In the genomic region with DNA sequence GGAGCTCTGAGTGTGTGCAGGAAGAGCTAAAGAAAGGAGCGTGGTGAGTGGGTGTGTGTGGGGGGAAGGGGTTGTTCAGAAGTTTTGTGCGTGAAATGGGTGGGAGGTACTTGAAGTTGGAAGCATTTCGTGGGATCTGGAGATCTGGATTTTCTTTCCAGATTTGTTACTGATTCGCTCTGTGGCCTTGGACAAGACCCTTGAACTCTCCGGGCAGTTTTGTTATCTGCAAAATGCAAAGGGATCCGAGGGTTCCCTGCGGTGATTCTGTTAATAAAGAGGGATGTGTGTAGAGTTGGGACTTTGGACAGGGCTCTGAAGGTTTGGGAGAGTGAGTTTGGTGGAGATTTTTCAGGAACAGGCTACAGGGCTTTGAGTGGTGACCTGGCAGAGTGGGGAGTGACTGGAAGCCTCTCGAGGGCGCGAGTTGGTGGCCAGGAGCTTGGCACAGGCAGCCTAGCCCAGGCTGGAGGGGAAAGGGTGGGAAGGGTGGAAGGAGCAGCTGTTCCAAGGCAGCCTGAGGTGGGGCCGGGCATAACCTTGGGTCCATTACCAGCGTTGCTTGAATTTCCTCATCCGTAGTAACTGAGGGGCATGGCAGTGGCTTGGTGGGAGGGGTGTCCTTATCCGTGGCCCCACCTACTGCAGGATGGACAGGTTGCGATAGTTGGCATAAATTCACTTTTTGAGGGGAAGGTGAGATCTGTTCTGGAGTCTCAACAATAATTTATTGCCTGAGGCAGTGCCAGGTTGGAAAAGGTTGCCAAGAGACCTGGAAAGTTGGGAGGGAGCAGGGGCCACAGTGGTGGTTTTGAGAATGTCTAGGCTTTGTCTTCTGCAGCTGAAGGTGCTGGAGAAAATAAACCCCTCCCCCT, we compare ENCODE assay signal across 1 cellular context.
TF ChIP-seq lines count a peak whose summit lies in the region.

No MANE protein-coding gene starts in this region.

TF ChIP-seq in K562, 482 proteins besides CTCF, POLR2A, EP300 and RAD21 (continues in another document):
- 0 out of 4 replicates have a peak, but pooled peaks of 1 of the 2 experiments have one; percentile 10 for TF ChIP-seq RCOR1 (IDR thresholded peaks at IDR 0.05; ENCODE audit: borderline replicate concordance in 1 of 2, low read depth in 2 of 2, low read length in 2 of 2)
- 0 out of 2 replicates have a peak, but pooled peaks have one; percentile 13 for TF ChIP-seq NCOA1 (IDR thresholded peaks at IDR 0.05; ENCODE audit: low read depth)
- TF ChIP-seq, protein P1, sequence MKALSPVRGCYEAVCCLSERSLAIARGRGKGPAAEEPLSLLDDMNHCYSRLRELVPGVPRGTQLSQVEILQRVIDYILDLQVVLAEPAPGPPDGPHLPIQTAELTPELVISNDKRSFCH (CRISPR knock-in tag; IDR thresholded peaks at IDR 0.05), result no peak
- TF ChIP-seq, protein P1 (tag; IDR thresholded peaks at IDR 0.05), result no peak
- TF ChIP-seq GABPB2 (CRISPR knock-in tag; conservative IDR thresholded peaks at IDR 0.05), result no peak
- no peak for TF ChIP-seq BRD9 (IDR thresholded peaks at IDR 0.05; ENCODE audit: low read depth, partially characterized antibody)
- TF ChIP-seq, protein P2, sequence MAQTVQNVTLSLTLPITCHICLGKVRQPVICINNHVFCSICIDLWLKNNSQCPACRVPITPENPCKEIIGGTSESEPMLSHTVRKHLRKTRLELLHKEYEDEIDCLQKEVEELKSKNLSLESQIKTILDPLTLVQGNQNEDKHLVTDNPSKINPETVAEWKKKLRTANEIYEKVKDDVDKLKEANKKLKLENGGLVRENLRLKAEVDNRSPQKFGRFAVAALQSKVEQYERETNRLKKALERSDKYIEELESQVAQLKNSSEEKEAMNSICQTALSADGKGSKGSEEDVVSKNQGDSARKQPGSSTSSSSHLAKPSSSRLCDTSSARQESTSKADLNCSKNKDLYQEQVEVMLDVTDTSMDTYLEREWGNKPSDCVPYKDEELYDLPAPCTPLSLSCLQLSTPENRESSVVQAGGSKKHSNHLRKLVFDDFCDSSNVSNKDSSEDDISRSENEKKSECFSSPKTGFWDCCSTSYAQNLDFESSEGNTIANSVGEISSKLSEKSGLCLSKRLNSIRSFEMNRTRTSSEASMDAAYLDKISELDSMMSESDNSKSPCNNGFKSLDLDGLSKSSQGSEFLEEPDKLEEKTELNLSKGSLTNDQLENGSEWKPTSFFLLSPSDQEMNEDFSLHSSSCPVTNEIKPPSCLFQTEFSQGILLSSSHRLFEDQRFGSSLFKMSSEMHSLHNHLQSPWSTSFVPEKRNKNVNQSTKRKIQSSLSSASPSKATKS (CRISPR knock-in tag; IDR thresholded peaks at IDR 0.05), result no peak
- TF ChIP-seq CBFA2T3 (IDR thresholded peaks at IDR 0.05), result peak; percentile 27; the same call in 1 of the 2 replicates
- TF ChIP-seq PHF20 (IDR thresholded peaks at IDR 0.05; ENCODE audit: partially characterized antibody), result no peak
- TF ChIP-seq HEY1 (CRISPR knock-in tag; IDR thresholded peaks at IDR 0.05; ENCODE audit: borderline replicate concordance), result no peak
- TF ChIP-seq GATA2 (CRISPR knock-in tag; IDR thresholded peaks at IDR 0.05), result no peak
- TF ChIP-seq ZNF354B (CRISPR knock-in tag; IDR thresholded peaks at IDR 0.05), result no peak
- no peak for TF ChIP-seq TCF7L2 (IDR thresholded peaks at IDR 0.05; ENCODE audit: low read depth, low read length)
- TF ChIP-seq RUNX1 (IDR thresholded peaks at IDR 0.05; ENCODE audit: low read depth), result no peak
- no peak for TF ChIP-seq HDGF (IDR thresholded peaks at IDR 0.05)
- TF ChIP-seq SIN3A (IDR thresholded peaks at IDR 0.05; ENCODE audit: borderline replicate concordance in 2 of 2, control insufficient read depth in 1 of 2, low read depth in 2 of 2, low read length in 2 of 2), result peak in 1 of 2 experiments; percentile 49; a peak in 2 of 4 replicates
- TF ChIP-seq ZNF197 (CRISPR knock-in tag; IDR thresholded peaks at IDR 0.05; ENCODE audit: low read depth), result no peak
- peak; percentile 43 for TF ChIP-seq KDM5B (IDR thresholded peaks at IDR 0.05; ENCODE audit: insufficient replicate concordance, low read depth, low read length)
- no peak for TF ChIP-seq GABPB1 (CRISPR knock-in tag; IDR thresholded peaks at IDR 0.05)
- TF ChIP-seq PCBP2 (IDR thresholded peaks at IDR 0.05; ENCODE audit: low read depth, low read length, poor library complexity, severe bottlenecking), result no peak
- TF ChIP-seq EP400 (IDR thresholded peaks at IDR 0.05), result no peak
- TF ChIP-seq RBFOX2 (IDR thresholded peaks at IDR 0.05; ENCODE audit: low read depth, low read length), result peak; percentile 62
- TF ChIP-seq PHF8 (IDR thresholded peaks at IDR 0.05; ENCODE audit: borderline replicate concordance, low read length), result peak; percentile 18; the same call in 1 of the 2 replicates
- TF ChIP-seq ZNF780A (CRISPR knock-in tag; IDR thresholded peaks at IDR 0.05), result no peak
- TF ChIP-seq SMAD1 (IDR thresholded peaks at IDR 0.05; ENCODE audit: low read depth, low read length, partially characterized antibody), result no peak
- TF ChIP-seq, protein P3, sequence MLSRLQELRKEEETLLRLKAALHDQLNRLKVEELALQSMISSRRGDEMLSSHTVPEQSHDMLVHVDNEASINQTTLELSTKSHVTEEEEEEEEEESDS (CRISPR knock-in tag; IDR thresholded peaks at IDR 0.05), result no peak
- no peak for TF ChIP-seq GTF2A2 (tag; IDR thresholded peaks at IDR 0.05)
- TF ChIP-seq PHB2 (IDR thresholded peaks at IDR 0.05; ENCODE audit: low read depth), result no peak
- TF ChIP-seq NR3C1 (CRISPR knock-in tag; IDR thresholded peaks at IDR 0.05), result no peak
- no peak for TF ChIP-seq ZNF384 (IDR thresholded peaks at IDR 0.05; ENCODE audit: low read depth, low read length)
- no peak for TF ChIP-seq SREBF2 (CRISPR knock-in tag; IDR thresholded peaks at IDR 0.05)
- 0 out of 2 replicates have a peak, but pooled peaks have one; percentile 32 for TF ChIP-seq POLR2G (IDR thresholded peaks at IDR 0.05; ENCODE audit: low read depth, low read length)
- TF ChIP-seq HNRNPL (IDR thresholded peaks at IDR 0.05; ENCODE audit: low read depth, low read length), result no peak
- TF ChIP-seq, protein P4, sequence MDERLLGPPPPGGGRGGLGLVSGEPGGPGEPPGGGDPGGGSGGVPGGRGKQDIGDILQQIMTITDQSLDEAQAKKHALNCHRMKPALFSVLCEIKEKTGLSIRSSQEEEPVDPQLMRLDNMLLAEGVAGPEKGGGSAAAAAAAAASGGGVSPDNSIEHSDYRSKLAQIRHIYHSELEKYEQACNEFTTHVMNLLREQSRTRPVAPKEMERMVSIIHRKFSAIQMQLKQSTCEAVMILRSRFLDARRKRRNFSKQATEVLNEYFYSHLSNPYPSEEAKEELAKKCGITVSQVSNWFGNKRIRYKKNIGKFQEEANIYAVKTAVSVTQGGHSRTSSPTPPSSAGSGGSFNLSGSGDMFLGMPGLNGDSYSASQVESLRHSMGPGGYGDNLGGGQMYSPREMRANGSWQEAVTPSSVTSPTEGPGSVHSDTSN (CRISPR knock-in tag; IDR thresholded peaks at IDR 0.05; ENCODE audit: low read depth), result no peak
- TF ChIP-seq, protein P4 (tag; conservative IDR thresholded peaks at IDR 0.05; ENCODE audit: low read depth), result 0 out of 2 replicates have a peak, but pooled peaks have one; percentile 25
- TF ChIP-seq, protein P5, sequence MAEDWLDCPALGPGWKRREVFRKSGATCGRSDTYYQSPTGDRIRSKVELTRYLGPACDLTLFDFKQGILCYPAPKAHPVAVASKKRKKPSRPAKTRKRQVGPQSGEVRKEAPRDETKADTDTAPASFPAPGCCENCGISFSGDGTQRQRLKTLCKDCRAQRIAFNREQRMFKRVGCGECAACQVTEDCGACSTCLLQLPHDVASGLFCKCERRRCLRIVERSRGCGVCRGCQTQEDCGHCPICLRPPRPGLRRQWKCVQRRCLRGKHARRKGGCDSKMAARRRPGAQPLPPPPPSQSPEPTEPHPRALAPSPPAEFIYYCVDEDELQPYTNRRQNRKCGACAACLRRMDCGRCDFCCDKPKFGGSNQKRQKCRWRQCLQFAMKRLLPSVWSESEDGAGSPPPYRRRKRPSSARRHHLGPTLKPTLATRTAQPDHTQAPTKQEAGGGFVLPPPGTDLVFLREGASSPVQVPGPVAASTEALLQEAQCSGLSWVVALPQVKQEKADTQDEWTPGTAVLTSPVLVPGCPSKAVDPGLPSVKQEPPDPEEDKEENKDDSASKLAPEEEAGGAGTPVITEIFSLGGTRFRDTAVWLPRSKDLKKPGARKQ (CRISPR knock-in tag; IDR thresholded peaks at IDR 0.05), result no peak
- TF ChIP-seq, protein P6, sequence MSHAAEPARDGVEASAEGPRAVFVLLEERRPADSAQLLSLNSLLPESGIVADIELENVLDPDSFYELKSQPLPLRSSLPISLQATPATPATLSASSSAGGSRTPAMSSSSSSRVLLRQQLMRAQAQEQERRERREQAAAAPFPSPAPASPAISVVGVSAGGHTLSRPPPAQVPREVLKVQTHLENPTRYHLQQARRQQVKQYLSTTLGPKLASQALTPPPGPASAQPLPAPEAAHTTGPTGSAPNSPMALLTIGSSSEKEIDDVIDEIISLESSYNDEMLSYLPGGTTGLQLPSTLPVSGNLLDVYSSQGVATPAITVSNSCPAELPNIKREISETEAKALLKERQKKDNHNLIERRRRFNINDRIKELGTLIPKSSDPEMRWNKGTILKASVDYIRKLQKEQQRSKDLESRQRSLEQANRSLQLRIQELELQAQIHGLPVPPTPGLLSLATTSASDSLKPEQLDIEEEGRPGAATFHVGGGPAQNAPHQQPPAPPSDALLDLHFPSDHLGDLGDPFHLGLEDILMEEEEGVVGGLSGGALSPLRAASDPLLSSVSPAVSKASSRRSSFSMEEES (CRISPR knock-in tag; IDR thresholded peaks at IDR 0.05), result no peak
- TF ChIP-seq NRF1 (conservative IDR thresholded peaks at IDR 0.05 in 1 of 2, IDR thresholded peaks at IDR 0.05 in 1 of 2), result no peak
- TF ChIP-seq RB1 (IDR thresholded peaks at IDR 0.05; ENCODE audit: low read depth), result no peak
- TF ChIP-seq ZNF253 (CRISPR knock-in tag; conservative IDR thresholded peaks at IDR 0.05), result no peak
- TF ChIP-seq, protein P7, sequence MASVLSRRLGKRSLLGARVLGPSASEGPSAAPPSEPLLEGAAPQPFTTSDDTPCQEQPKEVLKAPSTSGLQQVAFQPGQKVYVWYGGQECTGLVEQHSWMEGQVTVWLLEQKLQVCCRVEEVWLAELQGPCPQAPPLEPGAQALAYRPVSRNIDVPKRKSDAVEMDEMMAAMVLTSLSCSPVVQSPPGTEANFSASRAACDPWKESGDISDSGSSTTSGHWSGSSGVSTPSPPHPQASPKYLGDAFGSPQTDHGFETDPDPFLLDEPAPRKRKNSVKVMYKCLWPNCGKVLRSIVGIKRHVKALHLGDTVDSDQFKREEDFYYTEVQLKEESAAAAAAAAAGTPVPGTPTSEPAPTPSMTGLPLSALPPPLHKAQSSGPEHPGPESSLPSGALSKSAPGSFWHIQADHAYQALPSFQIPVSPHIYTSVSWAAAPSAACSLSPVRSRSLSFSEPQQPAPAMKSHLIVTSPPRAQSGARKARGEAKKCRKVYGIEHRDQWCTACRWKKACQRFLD (CRISPR knock-in tag; IDR thresholded peaks at IDR 0.05), result no peak
- TF ChIP-seq CHD4 (IDR thresholded peaks at IDR 0.05; ENCODE audit: insufficient read depth, insufficient replicate concordance, low read depth, low read length, poor library complexity, severe bottlenecking), result peak; percentile 23
- TF ChIP-seq, protein P8, sequence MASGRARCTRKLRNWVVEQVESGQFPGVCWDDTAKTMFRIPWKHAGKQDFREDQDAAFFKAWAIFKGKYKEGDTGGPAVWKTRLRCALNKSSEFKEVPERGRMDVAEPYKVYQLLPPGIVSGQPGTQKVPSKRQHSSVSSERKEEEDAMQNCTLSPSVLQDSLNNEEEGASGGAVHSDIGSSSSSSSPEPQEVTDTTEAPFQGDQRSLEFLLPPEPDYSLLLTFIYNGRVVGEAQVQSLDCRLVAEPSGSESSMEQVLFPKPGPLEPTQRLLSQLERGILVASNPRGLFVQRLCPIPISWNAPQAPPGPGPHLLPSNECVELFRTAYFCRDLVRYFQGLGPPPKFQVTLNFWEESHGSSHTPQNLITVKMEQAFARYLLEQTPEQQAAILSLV (tag; IDR thresholded peaks at IDR 0.05), result no peak
- TF ChIP-seq, protein P9, sequence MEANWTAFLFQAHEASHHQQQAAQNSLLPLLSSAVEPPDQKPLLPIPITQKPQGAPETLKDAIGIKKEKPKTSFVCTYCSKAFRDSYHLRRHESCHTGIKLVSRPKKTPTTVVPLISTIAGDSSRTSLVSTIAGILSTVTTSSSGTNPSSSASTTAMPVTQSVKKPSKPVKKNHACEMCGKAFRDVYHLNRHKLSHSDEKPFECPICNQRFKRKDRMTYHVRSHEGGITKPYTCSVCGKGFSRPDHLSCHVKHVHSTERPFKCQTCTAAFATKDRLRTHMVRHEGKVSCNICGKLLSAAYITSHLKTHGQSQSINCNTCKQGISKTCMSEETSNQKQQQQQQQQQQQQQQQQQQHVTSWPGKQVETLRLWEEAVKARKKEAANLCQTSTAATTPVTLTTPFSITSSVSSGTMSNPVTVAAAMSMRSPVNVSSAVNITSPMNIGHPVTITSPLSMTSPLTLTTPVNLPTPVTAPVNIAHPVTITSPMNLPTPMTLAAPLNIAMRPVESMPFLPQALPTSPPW (CRISPR knock-in tag; IDR thresholded peaks at IDR 0.05), result 0 out of 2 replicates have a peak, but pooled peaks have one; percentile 3
